Comparison of ENCODE assay signal across 8 cellular contexts in the genomic region with DNA sequence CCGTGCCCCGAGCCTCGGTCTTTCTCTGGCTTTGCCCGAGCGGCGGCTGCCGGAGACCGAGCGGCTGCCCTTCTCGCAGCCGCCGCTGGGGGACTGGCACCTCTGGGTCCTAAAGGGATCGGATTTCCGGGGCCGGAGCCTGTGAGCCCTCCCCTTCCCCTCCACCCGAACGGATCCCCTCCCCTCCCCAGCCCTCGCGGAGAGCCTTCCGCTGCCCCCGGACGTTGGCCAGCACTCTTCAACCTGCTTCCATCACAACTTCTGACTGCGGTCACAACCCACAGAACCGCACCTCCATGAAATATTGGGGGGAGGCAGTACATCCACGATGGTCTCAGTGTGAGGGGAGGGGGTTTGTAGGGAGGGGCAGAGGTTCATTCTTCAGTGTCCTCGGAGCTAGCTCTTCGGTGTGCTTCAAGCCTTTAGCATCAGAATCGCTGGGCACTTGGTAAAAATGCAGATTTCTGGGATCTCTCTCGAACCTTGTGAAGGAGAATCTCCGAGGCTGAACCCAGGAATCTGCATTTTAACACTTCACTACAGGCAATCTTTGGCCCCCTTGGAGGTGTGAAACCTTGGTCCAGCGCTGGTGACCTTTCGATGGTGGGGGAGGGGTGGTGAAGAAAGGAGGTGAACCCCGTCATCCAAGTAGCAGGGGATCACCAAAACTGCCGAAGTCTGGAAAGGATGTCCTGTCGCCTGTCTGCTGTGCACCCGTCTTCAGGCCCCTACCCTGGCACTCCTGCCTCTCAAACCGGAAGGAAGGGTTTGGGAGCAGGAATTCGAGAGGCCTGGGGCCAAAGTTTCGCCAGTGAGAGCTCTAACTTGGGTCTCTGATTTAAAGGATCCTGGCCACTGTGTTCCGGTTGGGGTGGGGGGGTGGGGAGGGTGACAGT. TPM values are rescaled to one million over a fixed set of nuclear protein-coding genes. Genes with fewer than 3 reads are reported as not detected.
DNase-seq lines count a peak whose midpoint lies in the region; TF ChIP-seq lines count a peak whose summit lies in the region.

No MANE protein-coding gene starts in this region.

- H3K36me3 Mint-ChIP-seq in endothelial cell (ENCODE audit: low read depth, unreplicated experiment) = peaks cover 4% of the 10 kb centered on the region
- no peaks in the 10 kb centered on the region for H3K36me3 Mint-ChIP-seq in mesothelial cell of epicardium

- peaks cover 12% of the 10 kb centered on the region for H3K36me3 ChIP-seq in BE2C

- TF ChIP-seq CTCF in BE2C (IDR thresholded peaks at IDR 0.05; ENCODE audit: low read depth, low read length) (peak; percentile 67), endothelial cell (IDR thresholded peaks at IDR 0.05; ENCODE audit: unreplicated experiment) (peak; percentile 75), mesothelial cell of epicardium (IDR thresholded peaks at IDR 0.05; ENCODE audit: unreplicated experiment) (peak; percentile 64)

- peak; percentile 51 for TF ChIP-seq POLR2A in GM19193 (IDR thresholded peaks at IDR 0.05; ENCODE audit: extremely low read depth, insufficient read depth, insufficient read length)

- H3K9me3 ChIP-seq in BE2C = no peaks in the 10 kb centered on the region

- H3K27ac Mint-ChIP-seq in endothelial cell (ENCODE audit: unreplicated experiment) = peak overlapping the region; percentile 93
- H3K27ac Mint-ChIP-seq in mesothelial cell of epicardium = peak overlapping the region; percentile 94

- H3K9me3 Mint-ChIP-seq in endothelial cell (ENCODE audit: unreplicated experiment) = no peaks in the 10 kb centered on the region
- H3K9me3 Mint-ChIP-seq in mesothelial cell of epicardium = no peaks in the 10 kb centered on the region

- H3K4me1 ChIP-seq in BE2C = peaks cover 17% of the 10 kb centered on the region

- H3K4me3 Mint-ChIP-seq in endothelial cell (ENCODE audit: unreplicated experiment) = peak overlapping the region; percentile 92
- peak overlapping the region; percentile 78 for H3K4me3 Mint-ChIP-seq in mesothelial cell of epicardium

- peak overlapping the region; percentile 92 for H3K4me3 ChIP-seq in BE2C (ENCODE audit: low read depth, low read length)

- peaks cover 34% of the 10 kb centered on the region for H3K4me1 Mint-ChIP-seq in endothelial cell (ENCODE audit: unreplicated experiment)
- peaks cover 50% of the 10 kb centered on the region for H3K4me1 Mint-ChIP-seq in mesothelial cell of epicardium

- no peaks in the 10 kb centered on the region for H3K27me3 ChIP-seq in BE2C

- DNase-seq in BE2C = peak; percentile 95
- DNase-seq in HS-27A (ENCODE audit: low read depth) = peak; percentile 74
- peak; percentile 91 for DNase-seq in NOMO-1 treated with DMSO at 0.1 percent for 48 hours (lab: John Stamatoyannopoulos, UW; ENCODE audit: unreplicated experiment)
- DNase-seq in activated CD8-positive, alpha-beta memory T cell treated with anti-CD3 and anti-CD28 coated beads, Interleukin-2, amount 50 U/mL, for 4 hours = peak; percentile 84
- DNase-seq in endothelial cell (ENCODE audit: low spot score) = peak; percentile 91
- DNase-seq in mesothelial cell of epicardium (ENCODE audit: low spot score in 2 of 2, unreplicated experiment in 2 of 2) = peak; percentile 77 to 86
- DNase-seq in stimulated activated CD8-positive, alpha-beta memory T cell treated with anti-CD3 and anti-CD28 coated beads, Interleukin-15, amount 100 ng/mL, for 1 hour (ENCODE audit: low read depth) = peak; percentile 60

- H3K27me3 Mint-ChIP-seq in endothelial cell (ENCODE audit: unreplicated experiment) (peaks cover 17% of the 10 kb centered on the region), mesothelial cell of epicardium (ENCODE audit: low read depth) (no peaks in the 10 kb centered on the region)

RNA-seq across cellular contexts. Expression of gene PPP1R9B, which starts 0.8 kb away (rescaled TPM):
- 190 TPM for polyA plus RNA-seq in BE2C (2012; ENCODE audit: insufficient read depth, insufficient read length, low read depth)
- total RNA-seq in endothelial cell (ENCODE audit: unreplicated experiment) = 101 TPM
- total RNA-seq in mesothelial cell of epicardium = 56.4 to 58.6 TPM (median 56.6 TPM) in 3 replicates

RNA-seq across cellular contexts. Expression of gene SGCA, which starts 14.5 kb away (rescaled TPM):
- polyA plus RNA-seq in BE2C (2012; ENCODE audit: insufficient read depth, insufficient read length, low read depth) = 0.65 TPM
- total RNA-seq in endothelial cell (ENCODE audit: unreplicated experiment) (not detected), mesothelial cell of epicardium (not detected in 3 replicates)

RNA-seq across cellular contexts. Expression of gene SAMD14, which starts 21.3 kb away (rescaled TPM):
- 4.1 TPM for polyA plus RNA-seq in BE2C (2012; ENCODE audit: insufficient read depth, insufficient read length, low read depth)
- total RNA-seq in endothelial cell (ENCODE audit: unreplicated experiment) (82.0 TPM), mesothelial cell of epicardium (17.3 to 20.0 TPM (median 19.4 TPM) in 3 replicates)

RNA-seq across cellular contexts. Expression of gene COL1A1, which starts 50.1 kb away (rescaled TPM):
- polyA plus RNA-seq in BE2C (2012; ENCODE audit: insufficient read depth, insufficient read length, low read depth) = 0.80 TPM
- 6.8 TPM for total RNA-seq in endothelial cell (ENCODE audit: unreplicated experiment)
- total RNA-seq in mesothelial cell of epicardium = 3,780 to 4,004 TPM (median 3,972 TPM) in 3 replicates

RNA-seq across cellular contexts. Expression of gene PDK2, which starts 56.1 kb away (rescaled TPM):
- 38.8 TPM for polyA plus RNA-seq in BE2C (2012; ENCODE audit: insufficient read depth, insufficient read length, low read depth)
- total RNA-seq in endothelial cell (ENCODE audit: unreplicated experiment) (37.1 TPM), mesothelial cell of epicardium (44.6 to 46.0 TPM (median 45.4 TPM) in 3 replicates)

Comparison
In these comparisons a context has a peak if more than half of its experiments do, and no peak if none do; other contexts are left out.
1. Peak in every context shown above with its lines: DNase-seq and H3K4me3 ChIP-seq.